ENCODE assay signal across 8 cellular contexts in the genomic region with DNA sequence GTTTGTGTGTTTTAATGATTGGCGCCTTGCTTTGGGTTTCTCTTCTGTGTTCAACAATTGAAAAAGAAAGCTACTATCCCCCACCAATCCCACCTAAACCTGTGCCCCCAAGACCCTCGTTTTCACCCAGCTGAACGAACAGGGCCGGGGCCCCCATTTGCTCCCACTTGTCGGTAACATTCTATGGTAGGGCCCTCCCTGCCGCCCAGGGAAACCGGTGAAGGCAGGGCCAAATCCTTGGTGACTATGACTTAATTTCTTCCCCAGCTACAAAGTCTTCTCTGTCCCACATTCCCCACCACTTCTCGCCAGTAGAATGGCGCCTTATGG. TPM values are rescaled to one million over a fixed set of nuclear protein-coding genes. Genes with fewer than 3 reads are reported as not detected.
DNase-seq lines count a peak whose midpoint lies in the region; ATAC-seq, FAIRE-seq and TF ChIP-seq lines count a peak whose summit lies in the region.

No MANE protein-coding gene starts in this region.

- H3K14ac ChIP-seq in H1 (ENCODE audit: insufficient read length), result no peak overlapping the region

- peak overlapping the region; percentile 46 for H3K4ac ChIP-seq in H1 (replicated peaks; ENCODE audit: insufficient read length, low read depth, low read length)

- H2AK5ac ChIP-seq in H1 (ENCODE audit: low read depth, low read length), result 0 out of 2 replicates have a peak overlapping the region, but pooled peaks have one; percentile 4

- H3K4me3 ChIP-seq in Caco-2 (ENCODE audit: low read depth, low read length), result peak overlapping the region; percentile 51
- peak overlapping the region; percentile 79 to 98 (median 86) for H3K4me3 ChIP-seq in H1 (ENCODE audit: extremely low read depth in 1 of 4, insufficient read depth in 2 of 4, low read depth in 3 of 4, low read length in 4 of 4)
- H3K4me3 ChIP-seq in neural progenitor cell, result peak overlapping the region; percentile 94

- H3K36me3 ChIP-seq in Caco-2 (ENCODE audit: control insufficient read depth, insufficient read depth, low read length) (peaks cover 4% of the 10 kb centered on the region; the same call in 1 of the 2 replicates), H1 (ENCODE audit: control insufficient read depth in 2 of 4, insufficient read depth in 4 of 4, low read length in 3 of 4) (peaks cover 22 to 28% (median 26%) of the 10 kb centered on the region in 4 experiments), neural progenitor cell (peaks cover 19% of the 10 kb centered on the region)

- H3K9ac ChIP-seq in H1 (replicated peaks in 1 of 4; ENCODE audit: extremely low read depth in 1 of 4, low read depth in 3 of 4, low read length in 3 of 4) (peak overlapping the region; percentile 40 to 86 (median 71)), neural progenitor cell (peak overlapping the region; percentile 85)

- TSS peak; percentile 92 for BruUV-seq in Caco-2 (replicated peaks; lab: Mats Ljungman, UMichigan)

- no peaks in the 10 kb centered on the region for H3K23me2 ChIP-seq in H1 (ENCODE audit: low read depth, low read length)

- H3K9me3 Mint-ChIP-seq in Caco-2 (ENCODE audit: unreplicated experiment), result no peaks in the 10 kb centered on the region
- H3K9me3 Mint-ChIP-seq in neural progenitor cell, result no peaks in the 10 kb centered on the region

- TF ChIP-seq CTCF in Caco-2 (IDR thresholded peaks at IDR 0.05; ENCODE audit: insufficient read depth in 1 of 2, low read depth in 1 of 2, low read length in 1 of 2, severe bottlenecking in 1 of 2, unreplicated experiment in 1 of 2) (no peak), H1 (IDR thresholded peaks at IDR 0.05; ENCODE audit: control extremely low read depth in 1 of 3, insufficient read depth in 1 of 3, low read depth in 1 of 3, low read length in 3 of 3) (no peak), neural progenitor cell (IDR thresholded peaks at IDR 0.05) (no peak)

- H3K18ac ChIP-seq in H1 (ENCODE audit: extremely low read depth, low read length), result peak overlapping the region; percentile 88

- H3K27me3 ChIP-seq in Caco-2 (replicated peaks; ENCODE audit: control insufficient read depth, insufficient read depth, low read length) (no peaks in the 10 kb centered on the region), H1 (replicated peaks in 1 of 4; ENCODE audit: control insufficient read depth in 3 of 4, extremely low read depth in 1 of 4, insufficient read depth in 3 of 4, low read length in 3 of 4) (no peaks in the 10 kb centered on the region), neural progenitor cell (no peaks in the 10 kb centered on the region)

- peaks cover 0 to 3% of the 10 kb centered on the region in 2 experiments for H4K20me1 ChIP-seq in H1 (replicated peaks in 1 of 2; ENCODE audit: control insufficient read depth in 1 of 2, insufficient read depth in 2 of 2, low read length in 2 of 2)
- H4K20me1 ChIP-seq in neural progenitor cell (ENCODE audit: low read depth), result peaks cover 27% of the 10 kb centered on the region

- H2AFZ ChIP-seq in H1 (ENCODE audit: low read length) (0 out of 2 replicates have a peak overlapping the region, but pooled peaks have one; percentile 5), neural progenitor cell (replicated peaks) (peak overlapping the region; percentile 85)

- H3K27ac ChIP-seq in H1 (ENCODE audit: low read depth, low read length) (peak overlapping the region; percentile 82; the same call in 1 of the 2 replicates), neural progenitor cell (no peak overlapping the region)

- peak overlapping the region; percentile 84; the same call in 1 of the 2 replicates for H4K8ac ChIP-seq in H1 (ENCODE audit: extremely low read depth, insufficient read depth, low read length)

- TF ChIP-seq RAD21 in H1 (IDR thresholded peaks at IDR 0.05 in 1 of 2, conservative IDR thresholded peaks at IDR 0.05 in 1 of 2; ENCODE audit: low read depth in 2 of 2, low read length in 2 of 2), result no peak

- ATAC-seq in HG03354 (IDR thresholded peaks at IDR 0.05; ENCODE audit: poor library complexity, severe bottlenecking, unreplicated experiment) (no peak), HG02798 (IDR thresholded peaks at IDR 0.05; ENCODE audit: poor library complexity, unreplicated experiment) (no peak), GM21723 (IDR thresholded peaks at IDR 0.05; ENCODE audit: unreplicated experiment) (no peak)

- TF ChIP-seq POLR2A in H1 (IDR thresholded peaks at IDR 0.05; ENCODE audit: control extremely low read depth in 1 of 2, low read depth in 2 of 2, low read length in 2 of 2), result no peak

- H3K79me1 ChIP-seq in H1 (ENCODE audit: low read depth, low read length), result 0 out of 2 replicates have a peak, but pooled peaks cover 3% of the 10 kb centered on the region

- H3F3A ChIP-seq in neural progenitor cell (ENCODE audit: low read depth), result peaks cover 8% of the 10 kb centered on the region

- H3K9me3 ChIP-seq in Caco-2 (no peaks in the 10 kb centered on the region), H1 (ENCODE audit: insufficient read depth in 2 of 2, low read depth in 1 of 2, low read length in 1 of 2) (no peaks in the 10 kb centered on the region), neural progenitor cell (ENCODE audit: low read depth) (no peaks in the 10 kb centered on the region)

- POLR2A ChIA-PET in Caco-2 (lab: Charles Lee) (interaction anchor here (0.5 to 0.8 kb wide), 3 partner anchors 14 to 198 kb away, joined by 3 to 4 read pairs (median 4); a partner anchor contains a TSS), H1 (lab: Charles Lee; ENCODE audit: partially characterized antibody) (interaction anchor here (0.6 to 3.6 kb wide), 9 partner anchors 15 to 170 kb away, joined by 3 to 28 read pairs (median 4); a partner anchor contains a TSS)

- no peak for FAIRE-seq in H1 (lab: Jason Lieb, UNC)

- peak overlapping the region; percentile 5 for H4K91ac ChIP-seq in H1 (replicated peaks; ENCODE audit: insufficient read length, low read length)

- DNase-seq in Caco-2 (peak in 1 of 2 experiments; percentile 6), OCI-M1 (lab: John Stamatoyannopoulos, UW) (peak; percentile 40), H1 (ENCODE audit: low read depth in 1 of 2, low spot score in 2 of 2) (no peak), neural progenitor cell (ENCODE audit: low spot score) (no peak), DMS153 treated with DMSO at 0.1 percent for 48 hours (lab: John Stamatoyannopoulos, UW; ENCODE audit: unreplicated experiment) (no peak)

- H3K79me2 ChIP-seq in H1 (ENCODE audit: control insufficient read depth in 1 of 2, insufficient read depth in 2 of 2, low read length in 2 of 2) (peaks cover 0 to 36% of the 10 kb centered on the region in 2 experiments; a peak in 2 of 4 replicates), neural progenitor cell (ENCODE audit: low read depth) (peaks cover 54% of the 10 kb centered on the region)

- H3K4me2 ChIP-seq in H1 (ENCODE audit: insufficient read depth in 1 of 2, low read depth in 2 of 2, low read length in 2 of 2) (peak overlapping the region; percentile 66 to 96), neural progenitor cell (peak overlapping the region; percentile 85)

- H3K4me1 Mint-ChIP-seq in Caco-2 (ENCODE audit: low read depth, unreplicated experiment), result peaks cover 17% of the 10 kb centered on the region
- H3K4me1 Mint-ChIP-seq in neural progenitor cell, result peaks cover 25% of the 10 kb centered on the region

- H4K5ac ChIP-seq in H1 (ENCODE audit: insufficient read length, low read depth, low read length), result peak overlapping the region; percentile 35

- H3K56ac ChIP-seq in H1 (replicated peaks; ENCODE audit: insufficient read length, low read depth, low read length), result peak overlapping the region; percentile 13

- H2BK5ac ChIP-seq in H1 (ENCODE audit: low read depth, low read length), result peak overlapping the region; percentile 77

- WGBS in H1 (ENCODE audit: extremely low coverage in 1 of 2, insufficient coverage in 1 of 2, insufficient read length in 1 of 2, insufficient replicate concordance in 2 of 2, low coverage in 1 of 2, low lambda C conversion rate in 2 of 2, missing lambda C conversion rate in 1 of 2), 2 experiments, result 32% methylated on average over 9 of the region's 9 CpGs; no CpG with 5 or more reads in 1 of the 2 experiments

- H3K27ac Mint-ChIP-seq in Caco-2 (ENCODE audit: unreplicated experiment) (peak overlapping the region; percentile 99), neural progenitor cell (peak overlapping the region; percentile 99)

- H2BK12ac ChIP-seq in H1 (ENCODE audit: low read depth, low read length), result no peak overlapping the region

- H2BK15ac ChIP-seq in H1 (ENCODE audit: low read length), result peak overlapping the region; percentile 1; the same call in 1 of the 2 replicates

- peak overlapping the region; percentile 1 for H2BK120ac ChIP-seq in H1 (replicated peaks; ENCODE audit: low read depth, low read length)

- intact Hi-C loops in Caco-2 (cut with micrococcal nuclease; ENCODE audit: unreplicated experiment), result loop anchor here (1.0 kb wide), 3 partner anchors 29 to 203 kb away; a partner anchor contains a TSS

- no peak for TF ChIP-seq EP300 in H1 (IDR thresholded peaks at IDR 0.05; ENCODE audit: borderline replicate concordance in 1 of 2, low read depth in 2 of 2, low read length in 2 of 2)

- H3K27me3 Mint-ChIP-seq in Caco-2 (ENCODE audit: insufficient read depth, unreplicated experiment) (no peaks in the 10 kb centered on the region), neural progenitor cell (ENCODE audit: insufficient read depth, low read depth) (peaks cover 2% of the 10 kb centered on the region)

- H3K4me3 Mint-ChIP-seq in Caco-2 (ENCODE audit: unreplicated experiment), result peak overlapping the region; percentile 96
- H3K4me3 Mint-ChIP-seq in neural progenitor cell, result peak overlapping the region; percentile 100

- H3K36me3 Mint-ChIP-seq in Caco-2 (ENCODE audit: insufficient read depth, unreplicated experiment), result peaks cover 52% of the 10 kb centered on the region
- H3K36me3 Mint-ChIP-seq in neural progenitor cell, result peaks cover 27% of the 10 kb centered on the region

- CTCF ChIA-PET in Caco-2 (lab: Charles Lee) (no interaction called here), H1 (lab: Charles Lee; ENCODE audit: partially characterized antibody) (interaction anchor here (0.7 to 1.0 kb wide), 2 partner anchors 19 to 30 kb away, joined by 3 read pairs; a partner anchor contains a TSS)

- no peak overlapping the region for H3K23ac ChIP-seq in H1 (ENCODE audit: insufficient read length)

- H3K4me1 ChIP-seq in Caco-2 (no peaks in the 10 kb centered on the region), H1 (replicated peaks in 1 of 4; ENCODE audit: control insufficient read depth in 3 of 4, insufficient read depth in 4 of 4, low read length in 3 of 4) (peaks cover 0 to 13% (median 4%) of the 10 kb centered on the region in 4 experiments; a peak in 4 of 7 replicates), neural progenitor cell (peaks cover 16% of the 10 kb centered on the region)

- no peak overlapping the region for H2BK20ac ChIP-seq in H1 (ENCODE audit: low read length)

RNA-seq across cellular contexts. Expression of a gene that starts 0.6 kb away (rescaled TPM):
- total RNA-seq in Caco-2 (2022), result 240 and 259 TPM in 2 replicates
- 190 and 199 TPM in 2 replicates for total RNA-seq in H1 (2021; fragmentation: NEBNext Ultra II Directional; extraction: Animal tissue kit (Norgen Biotek cat#: 25700))
- polyA plus RNA-seq in H1 (2011; rRNA removed), result 289 and 302 TPM in 2 replicates
- 285 TPM for polyA plus RNA-seq in H1 (2011; cell fraction: cytosol; rRNA removed)
- 577 TPM for polyA plus RNA-seq in H1 (2011; cell fraction: nucleus; rRNA removed)
- polyA plus RNA-seq in H1 (2012, experiment 1 of 2), result 182 to 258 TPM (median 247 TPM) in 4 replicates
- polyA plus RNA-seq in H1 (2012, experiment 2 of 2), result 34.1 TPM
- 88.0 TPM for polyA plus RNA-seq in H1 (2013, experiment 1 of 2)
- polyA plus RNA-seq in H1 (2013, experiment 2 of 2), result 74.0 TPM
- 522 and 583 TPM in 2 replicates for polyA minus RNA-seq in H1 (2011; rRNA and poly(A)+ RNA removed)
- polyA minus RNA-seq in H1 (2011; cell fraction: cytosol; rRNA and poly(A)+ RNA removed), result 178 TPM
- 183 TPM for polyA minus RNA-seq in H1 (2011; cell fraction: nucleus; rRNA and poly(A)+ RNA removed)
- total RNA-seq in neural progenitor cell (ENCODE audit: low replicate concordance), result 94.3 and 128 TPM in 2 replicates

RNA-seq across cellular contexts. Expression of a gene that starts 19.2 kb away (rescaled TPM):
- total RNA-seq in Caco-2 (2022), result 1.9 and 3.1 TPM in 2 replicates
- total RNA-seq in H1 (2021; fragmentation: NEBNext Ultra II Directional; extraction: Animal tissue kit (Norgen Biotek cat#: 25700)), result 16.1 and 17.1 TPM in 2 replicates
- 10.6 and 11.7 TPM in 2 replicates for polyA plus RNA-seq in H1 (2011; rRNA removed)
- polyA plus RNA-seq in H1 (2011; cell fraction: cytosol; rRNA removed), result 9.4 TPM
- polyA plus RNA-seq in H1 (2011; cell fraction: nucleus; rRNA removed), result 9.1 TPM
- polyA plus RNA-seq in H1 (2012, experiment 1 of 2), result 9.1 to 12.1 TPM (median 10.8 TPM) in 4 replicates
- polyA plus RNA-seq in H1 (2012, experiment 2 of 2), result 8.0 TPM
- polyA plus RNA-seq in H1 (2013, experiment 1 of 2), result 12.0 TPM
- polyA plus RNA-seq in H1 (2013, experiment 2 of 2), result 12.6 TPM
- 13.1 and 15.6 TPM in 2 replicates for polyA minus RNA-seq in H1 (2011; rRNA and poly(A)+ RNA removed)
- polyA minus RNA-seq in H1 (2011; cell fraction: cytosol; rRNA and poly(A)+ RNA removed), result 7.6 TPM
- polyA minus RNA-seq in H1 (2011; cell fraction: nucleus; rRNA and poly(A)+ RNA removed), result 7.1 TPM
- total RNA-seq in neural progenitor cell (ENCODE audit: low replicate concordance), result 4.3 and 4.9 TPM in 2 replicates

RNA-seq across cellular contexts. Expression of a gene that starts 29.6 kb away (rescaled TPM):
- total RNA-seq in Caco-2 (2022), result 55.2 and 61.3 TPM in 2 replicates
- total RNA-seq in H1 (2021; fragmentation: NEBNext Ultra II Directional; extraction: Animal tissue kit (Norgen Biotek cat#: 25700)), result 55.7 and 63.1 TPM in 2 replicates
- polyA plus RNA-seq in H1 (2011; rRNA removed), result 43.8 and 46.6 TPM in 2 replicates
- polyA plus RNA-seq in H1 (2011; cell fraction: cytosol; rRNA removed), result 46.7 TPM
- 41.8 TPM for polyA plus RNA-seq in H1 (2011; cell fraction: nucleus; rRNA removed)
- polyA plus RNA-seq in H1 (2012, experiment 1 of 2), result 46.3 to 53.8 TPM (median 50.9 TPM) in 4 replicates
- 17.3 TPM for polyA plus RNA-seq in H1 (2012, experiment 2 of 2)
- 38.4 TPM for polyA plus RNA-seq in H1 (2013, experiment 1 of 2)
- polyA plus RNA-seq in H1 (2013, experiment 2 of 2), result 37.9 TPM
- polyA minus RNA-seq in H1 (2011; rRNA and poly(A)+ RNA removed), result 45.3 and 46.0 TPM in 2 replicates
- 31.8 TPM for polyA minus RNA-seq in H1 (2011; cell fraction: cytosol; rRNA and poly(A)+ RNA removed)
- polyA minus RNA-seq in H1 (2011; cell fraction: nucleus; rRNA and poly(A)+ RNA removed), result 27.8 TPM
- total RNA-seq in neural progenitor cell (ENCODE audit: low replicate concordance), result 61.9 and 71.2 TPM in 2 replicates

RNA-seq across cellular contexts. Expression of a gene that starts 39.9 kb away (rescaled TPM):
- total RNA-seq in Caco-2 (2022) (93.8 and 97.9 TPM in 2 replicates), neural progenitor cell (ENCODE audit: low replicate concordance) (55.9 and 106 TPM in 2 replicates)
- total RNA-seq in H1 (2021; fragmentation: NEBNext Ultra II Directional; extraction: Animal tissue kit (Norgen Biotek cat#: 25700)), result 63.7 and 69.9 TPM in 2 replicates
- 99.2 and 113 TPM in 2 replicates for polyA plus RNA-seq in H1 (2011; rRNA removed)
- 110 TPM for polyA plus RNA-seq in H1 (2011; cell fraction: cytosol; rRNA removed)
- polyA plus RNA-seq in H1 (2011; cell fraction: nucleus; rRNA removed), result 89.6 TPM
- 56.8 to 65.7 TPM (median 60.0 TPM) in 4 replicates for polyA plus RNA-seq in H1 (2012, experiment 1 of 2)
- polyA plus RNA-seq in H1 (2012, experiment 2 of 2), result 58.6 TPM
- 40.7 TPM for polyA plus RNA-seq in H1 (2013, experiment 1 of 2)
- 38.5 TPM for polyA plus RNA-seq in H1 (2013, experiment 2 of 2)
- 124 and 131 TPM in 2 replicates for polyA minus RNA-seq in H1 (2011; rRNA and poly(A)+ RNA removed)
- 51.7 TPM for polyA minus RNA-seq in H1 (2011; cell fraction: cytosol; rRNA and poly(A)+ RNA removed)
- 51.3 TPM for polyA minus RNA-seq in H1 (2011; cell fraction: nucleus; rRNA and poly(A)+ RNA removed)

RNA-seq across cellular contexts. Expression of a gene that starts 40.1 kb away (rescaled TPM):
- total RNA-seq in Caco-2 (2022), result 43.3 and 49.1 TPM in 2 replicates
- 25.0 and 25.4 TPM in 2 replicates for total RNA-seq in H1 (2021; fragmentation: NEBNext Ultra II Directional; extraction: Animal tissue kit (Norgen Biotek cat#: 25700))
- polyA plus RNA-seq in H1 (2011; rRNA removed), result 41.0 and 45.1 TPM in 2 replicates
- polyA plus RNA-seq in H1 (2011; cell fraction: cytosol; rRNA removed), result 18.7 TPM
- 27.6 TPM for polyA plus RNA-seq in H1 (2011; cell fraction: nucleus; rRNA removed)
- polyA plus RNA-seq in H1 (2012, experiment 1 of 2), result 16.6 to 20.6 TPM (median 18.4 TPM) in 4 replicates
- 14.4 TPM for polyA plus RNA-seq in H1 (2012, experiment 2 of 2)
- polyA plus RNA-seq in H1 (2013, experiment 1 of 2), result 26.3 TPM
- polyA plus RNA-seq in H1 (2013, experiment 2 of 2), result 30.3 TPM
- 35.4 and 37.9 TPM in 2 replicates for polyA minus RNA-seq in H1 (2011; rRNA and poly(A)+ RNA removed)
- 15.1 TPM for polyA minus RNA-seq in H1 (2011; cell fraction: cytosol; rRNA and poly(A)+ RNA removed)
- 12.3 TPM for polyA minus RNA-seq in H1 (2011; cell fraction: nucleus; rRNA and poly(A)+ RNA removed)
- 9.1 and 16.1 TPM in 2 replicates for total RNA-seq in neural progenitor cell (ENCODE audit: low replicate concordance)
